In the genomic region with DNA sequence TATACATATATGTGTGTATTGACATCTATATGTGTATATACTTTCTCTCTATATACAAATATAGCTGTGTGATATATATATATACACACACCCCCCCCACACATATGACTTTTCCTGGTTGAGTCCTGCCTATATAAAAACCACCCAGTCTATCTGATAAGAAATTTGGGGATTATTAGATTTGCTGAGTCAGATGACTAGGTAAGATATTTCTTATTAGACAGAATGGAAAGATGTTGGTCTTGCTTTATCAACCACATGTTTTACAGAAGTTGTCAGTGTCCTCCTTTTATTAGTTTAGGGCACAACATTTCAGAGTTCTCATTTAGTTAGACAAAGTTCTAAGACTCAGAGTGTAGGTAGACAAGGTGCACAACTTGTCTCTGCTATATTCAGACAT, we compare ENCODE assay signal across 6 cellular contexts.
"Had no signal": no experiment of that assay in that cellular context is flagged by ENCODE, and none has a peak within 500 bp of the region (broad histone marks: within the 10 kb centered on the region; RNA-seq: fewer than 3 reads in every experiment).

No MANE protein-coding gene starts in this region.

- ATAC-seq: K562 had no signal

- H3K4me2 ChIP-seq: KMS-11 had no signal

- DNase-seq: KBM-7, KG1 had no signal

- H3K9ac ChIP-seq: KMS-11 had no signal

- FAIRE-seq: HTR-8/SVneo, K562 had no signal

- H3K27ac ChIP-seq: HL-60, KMS-11 had no signal

- H3K4me3 ChIP-seq: K562 had no signal
